2 cellular contexts compared by ENCODE assay signal in genomic region chr13:83722443-83722842, GRCh38.
A peak's percentile ranks its signal among the peaks of the same experiment; 100 is the strongest.
TF ChIP-seq lines count a peak whose summit lies in the region.

No MANE protein-coding gene starts in this region.

TF ChIP-seq in GM23338, 12 proteins besides CTCF, POLR2A, EP300 and RAD21:
- TF ChIP-seq NANOG (IDR thresholded peaks at IDR 0.05; ENCODE audit: borderline replicate concordance): no peak
- no peak for TF ChIP-seq EZH2 (IDR thresholded peaks at IDR 0.05; ENCODE audit: low read depth, unreplicated experiment)
- no peak for TF ChIP-seq POLR2AphosphoS5 (IDR thresholded peaks at IDR 0.05; ENCODE audit: low read depth)
- no peak for TF ChIP-seq ZNF331 (CRISPR knock-in tag; IDR thresholded peaks at IDR 0.05; ENCODE audit: low read depth)
- TF ChIP-seq ZNF114 (CRISPR knock-in tag; IDR thresholded peaks at IDR 0.05): no peak
- TF ChIP-seq EZH2phosphoT487 (IDR thresholded peaks at IDR 0.05; ENCODE audit: unreplicated experiment): no peak
- no peak for TF ChIP-seq STAT1 (IDR thresholded peaks at IDR 0.05; ENCODE audit: unreplicated experiment)
- no peak for TF ChIP-seq ETS1 (IDR thresholded peaks at IDR 0.05)
- TF ChIP-seq REST (IDR thresholded peaks at IDR 0.05; ENCODE audit: unreplicated experiment): no peak
- no peak for TF ChIP-seq CREB1 (CRISPR knock-in tag; IDR thresholded peaks at IDR 0.05; ENCODE audit: low read depth)
- no peak for TF ChIP-seq JUNB (IDR thresholded peaks at IDR 0.05; ENCODE audit: unreplicated experiment)

TF ChIP-seq in H1, 55 proteins besides CTCF, POLR2A, EP300 and RAD21:
- TF ChIP-seq YY1 (IDR thresholded peaks at IDR 0.05; ENCODE audit: low read depth, low read length) (peak; percentile 69; the same call in 1 of the 2 replicates), RBBP5 (IDR thresholded peaks at IDR 0.05; ENCODE audit: borderline replicate concordance, low read depth, low read length) (no peak), SP2 (IDR thresholded peaks at IDR 0.05; ENCODE audit: low read length) (no peak)
